ENCODE assay signal across 8 cellular contexts in the genomic region with DNA sequence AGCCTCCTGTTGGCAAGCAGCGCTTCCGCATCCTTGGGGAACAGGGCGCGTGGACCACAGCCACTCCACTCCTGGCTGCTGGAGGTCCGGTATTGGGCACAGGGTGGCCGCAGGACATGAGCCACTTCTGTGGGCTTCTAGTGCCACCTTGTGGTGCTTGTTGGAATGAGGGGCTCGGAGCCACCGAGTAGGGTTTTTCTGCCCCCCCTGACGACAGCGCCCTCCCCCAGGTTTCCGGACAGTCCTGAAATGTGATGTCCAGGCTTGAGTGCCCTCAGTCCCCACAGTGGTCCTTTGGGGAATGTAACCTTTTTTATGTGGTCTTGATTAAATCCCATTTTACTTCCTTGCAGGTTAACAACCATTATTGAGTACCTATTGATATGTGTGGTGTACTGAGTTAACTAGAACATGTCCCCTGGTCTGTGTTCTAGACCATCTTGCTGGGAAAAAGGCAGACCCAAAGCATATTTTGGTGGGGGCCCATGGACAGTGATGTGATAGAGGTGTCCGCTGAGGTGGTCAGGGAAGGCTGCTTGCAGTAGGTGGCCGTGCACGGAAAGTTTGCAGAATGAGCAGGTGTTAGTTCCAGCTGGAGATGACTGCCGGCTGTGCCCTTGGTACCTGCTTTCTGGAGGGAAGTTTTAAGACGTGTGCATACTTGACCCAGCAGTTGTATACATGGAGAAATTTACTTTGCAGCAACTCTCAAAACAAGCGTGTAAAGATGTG.
DNase-seq lines count a peak whose midpoint lies in the region; ATAC-seq and TF ChIP-seq lines count a peak whose summit lies in the region.

No MANE protein-coding gene starts in this region.

- no peak overlapping the region for H2AK5ac ChIP-seq in neuronal stem cell (ENCODE audit: low read depth, low read length)

- peaks cover 43 to 93% of the 10 kb centered on the region in 2 donors for H3K36me3 ChIP-seq in neuronal stem cell (replicated peaks in 1 of 2; ENCODE audit: control insufficient read depth in 2 of 2, insufficient read depth in 2 of 2, low read length in 2 of 2)

- no peak overlapping the region for H2BK5ac ChIP-seq in neuronal stem cell (ENCODE audit: low read length)

- H3K9ac ChIP-seq in neuronal stem cell (ENCODE audit: low read depth, low read length, poor library complexity) = no peak overlapping the region

- ATAC-seq in activated T-cell treated with anti-CD3 and anti-CD28 coated beads, Interleukin-2, amount 50 U/mL, for 4 hours = peak; percentile 49 to 58
- ATAC-seq in HG03097 (IDR thresholded peaks at IDR 0.05; ENCODE audit: low FRiP score, unreplicated experiment) (no peak), GM18867 (IDR thresholded peaks at IDR 0.05; ENCODE audit: unreplicated experiment) (no peak)

- H3K9me3 Mint-ChIP-seq in activated T-cell treated with anti-CD3 and anti-CD28 coated beads, Interleukin-2, amount 50 U/mL, for 4 hours = no peaks in the 10 kb centered on the region

- no peak overlapping the region for H4K91ac ChIP-seq in neuronal stem cell (ENCODE audit: low read depth, low read length, poor library complexity)

- no peak overlapping the region for H3K4me2 ChIP-seq in neuronal stem cell (ENCODE audit: insufficient read depth, low read length, poor library complexity, severe bottlenecking)

- no peak overlapping the region for H3K27ac ChIP-seq in neuronal stem cell (replicated peaks; ENCODE audit: low read length)

- H3K27me3 ChIP-seq in neuronal stem cell (ENCODE audit: control insufficient read depth in 3 of 3, insufficient read depth in 3 of 3, low read depth in 1 of 3, low read length in 3 of 3) = no peaks in the 10 kb centered on the region

- no peaks in the 10 kb centered on the region for H3K9me3 ChIP-seq in neuronal stem cell (replicated peaks in 1 of 2; ENCODE audit: control insufficient read depth in 2 of 2, insufficient read depth in 1 of 2, low read depth in 1 of 2, low read length in 2 of 2)

- H3K18ac ChIP-seq in neuronal stem cell (ENCODE audit: low read length) = no peak overlapping the region

- H3K36me3 Mint-ChIP-seq in activated T-cell treated with anti-CD3 and anti-CD28 coated beads, Interleukin-2, amount 50 U/mL, for 4 hours (ENCODE audit: insufficient read depth) = peaks cover 56% of the 10 kb centered on the region

- WGBS in neuronal stem cell (ENCODE audit: extremely low coverage in 2 of 2, insufficient read length in 2 of 2, insufficient replicate concordance in 1 of 2), 2 donors = no CpG with 5 or more reads among the region's 17 CpGs

- no peak overlapping the region for H4K8ac ChIP-seq in neuronal stem cell (ENCODE audit: low read depth, low read length)

- peak; percentile 74 for TF ChIP-seq CTCF in fibroblast of the aortic adventitia (IDR thresholded peaks at IDR 0.05; ENCODE audit: insufficient read depth, low read length)

- no peak overlapping the region for H2BK15ac ChIP-seq in neuronal stem cell (ENCODE audit: low read length)

- no peak overlapping the region for H3K4ac ChIP-seq in neuronal stem cell (ENCODE audit: low read length)

- H3K23ac ChIP-seq in neuronal stem cell (ENCODE audit: low read depth, low read length, poor library complexity) = no peak overlapping the region

- H2BK120ac ChIP-seq in neuronal stem cell (ENCODE audit: low read depth, low read length) = no peak overlapping the region

- H3K4me3 Mint-ChIP-seq in activated T-cell treated with anti-CD3 and anti-CD28 coated beads, Interleukin-2, amount 50 U/mL, for 4 hours = no peak overlapping the region

- no peak overlapping the region for H2BK12ac ChIP-seq in neuronal stem cell (ENCODE audit: low read length)

- H3K79me1 ChIP-seq in neuronal stem cell (ENCODE audit: low read depth, low read length) = no peaks in the 10 kb centered on the region

- H3K4me3 ChIP-seq in fibroblast of the aortic adventitia (ENCODE audit: low read depth, low read length) (no peak overlapping the region), neuronal stem cell (ENCODE audit: low read length in 2 of 2) (no peak overlapping the region)

- peaks cover 4% of the 10 kb centered on the region for H3K4me1 Mint-ChIP-seq in activated T-cell treated with anti-CD3 and anti-CD28 coated beads, Interleukin-2, amount 50 U/mL, for 4 hours (ENCODE audit: low read depth)

- H2AFZ ChIP-seq in neuronal stem cell (ENCODE audit: low read length) = no peak overlapping the region

- H3K14ac ChIP-seq in neuronal stem cell (ENCODE audit: low read length) = no peak overlapping the region

- DNase-seq in NK-92 treated with Interleukin-12 subunit alpha and Interleukin-12 subunit beta, amount 100 ng/mL, for 24 hours (lab: John Stamatoyannopoulos, UW) = peak; percentile 15
- DNase-seq in NK-92 (lab: John Stamatoyannopoulos, UW; ENCODE audit: unreplicated experiment) (no peak), NCI-H510A (lab: John Stamatoyannopoulos, UW) (peak; percentile 63), fibroblast of the aortic adventitia (ENCODE audit: low read depth) (peak; percentile 59), neuronal stem cell (ENCODE audit: low spot score) (peak; percentile 51)
- DNase-seq in activated T-cell treated with anti-CD3 and anti-CD28 coated beads, Interleukin-2, amount 50 U/mL, for 4 hours = peak; percentile 49

- peaks cover 0 to 3% of the 10 kb centered on the region in 2 donors for H3K4me1 ChIP-seq in neuronal stem cell (ENCODE audit: control insufficient read depth in 2 of 2, insufficient read depth in 1 of 2, low read depth in 1 of 2, low read length in 2 of 2)

- no peaks in the 10 kb centered on the region for H3K27me3 Mint-ChIP-seq in activated T-cell treated with anti-CD3 and anti-CD28 coated beads, Interleukin-2, amount 50 U/mL, for 4 hours (ENCODE audit: low read depth)

Comparison
In these comparisons a context has a peak if more than half of its experiments do, and no peak if none do; other contexts are left out.
1. ATAC-seq: peak in activated T-cell treated with anti-CD3 and anti-CD28 coated beads, Interleukin-2, amount 50 U/mL, for 4 hours (2 of 2); none in HG03097 (single experiment) and GM18867 (single experiment).